8 cellular contexts compared by ENCODE assay signal in the genomic region with DNA sequence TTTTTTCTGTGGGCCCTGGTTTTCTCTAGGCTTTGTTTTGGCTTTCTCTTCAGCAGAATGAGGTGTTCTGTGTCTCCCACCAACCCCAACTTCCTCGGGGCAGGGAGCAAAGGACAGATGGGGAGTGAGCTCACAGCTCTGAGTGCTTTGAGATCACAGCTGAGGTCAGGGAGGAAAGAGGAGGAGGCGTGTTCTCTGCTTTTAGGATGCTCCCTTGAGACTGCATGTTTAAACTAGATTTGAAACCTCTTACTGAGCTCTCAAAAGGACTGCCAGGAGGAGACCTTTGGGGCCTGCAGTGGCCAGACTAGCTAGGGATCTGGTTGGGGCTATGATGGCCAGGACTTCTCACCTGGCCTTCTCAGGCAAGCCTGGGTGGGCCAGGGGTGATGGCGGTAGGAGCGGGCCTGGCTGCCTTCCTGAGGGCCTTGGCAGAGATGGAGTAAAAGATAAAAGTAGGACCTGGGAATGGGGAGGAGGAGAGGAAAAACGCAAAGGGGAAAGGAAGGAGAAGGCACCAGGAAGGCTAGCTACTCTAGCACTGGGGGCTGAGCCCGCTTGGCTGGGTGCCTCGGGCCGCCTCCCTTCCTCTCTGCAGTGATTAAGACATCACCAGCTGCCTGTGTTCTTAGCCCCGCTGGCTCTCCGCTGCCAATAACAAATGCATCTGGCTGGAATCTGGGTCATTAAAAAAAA.
DNase-seq lines count a peak whose midpoint lies in the region; ATAC-seq, FAIRE-seq and TF ChIP-seq lines count a peak whose summit lies in the region.

No MANE protein-coding gene starts in this region.

- H2BK15ac ChIP-seq in neuronal stem cell (ENCODE audit: low read length): no peak overlapping the region

- H2AFZ ChIP-seq in neuronal stem cell (ENCODE audit: low read length): no peak overlapping the region

- H2AK5ac ChIP-seq in neuronal stem cell (ENCODE audit: low read depth, low read length): no peak overlapping the region

- H3K14ac ChIP-seq in neuronal stem cell (ENCODE audit: low read length): no peak overlapping the region

- no peaks in the 10 kb centered on the region for H3K79me1 ChIP-seq in neuronal stem cell (ENCODE audit: low read depth, low read length)

- no peak overlapping the region for H3K18ac ChIP-seq in neuronal stem cell (ENCODE audit: low read length)

- H2BK120ac ChIP-seq in neuronal stem cell (ENCODE audit: low read depth, low read length): no peak overlapping the region

- H3K36me3 ChIP-seq in prostate gland (no peaks in the 10 kb centered on the region), neuronal stem cell (replicated peaks in 1 of 2; ENCODE audit: control insufficient read depth in 2 of 2, insufficient read depth in 2 of 2, low read length in 2 of 2) (no peaks in the 10 kb centered on the region)

- H2BK5ac ChIP-seq in neuronal stem cell (ENCODE audit: low read length): no peak overlapping the region

- TF ChIP-seq CTCF in epithelial cell of esophagus (IDR thresholded peaks at IDR 0.05; ENCODE audit: insufficient read depth, low read depth, low read length, missing control alignments) (no peak), prostate gland (IDR thresholded peaks at IDR 0.05) (no peak)

- no peak overlapping the region for H3K4ac ChIP-seq in neuronal stem cell (ENCODE audit: low read length)

- WGBS in prostate gland: 21% methylated on average over 10 of the region's 10 CpGs
- no CpG with 5 or more reads among the region's 10 CpGs for WGBS in neuronal stem cell (ENCODE audit: extremely low coverage in 2 of 2, insufficient read length in 2 of 2, insufficient replicate concordance in 1 of 2), 2 donors

- H3K4me1 ChIP-seq in prostate gland (replicated peaks) (peaks cover 26% of the 10 kb centered on the region), neuronal stem cell (ENCODE audit: control insufficient read depth in 2 of 2, insufficient read depth in 1 of 2, low read depth in 1 of 2, low read length in 2 of 2) (peaks cover 24 to 32% of the 10 kb centered on the region in 2 donors)

- H2BK12ac ChIP-seq in neuronal stem cell (ENCODE audit: low read length): no peak overlapping the region

- no peak for FAIRE-seq in H54 (lab: Jason Lieb, UNC)

- no peak overlapping the region for H3K4me2 ChIP-seq in neuronal stem cell (ENCODE audit: insufficient read depth, low read length, poor library complexity, severe bottlenecking)

- no peak overlapping the region for H3K23ac ChIP-seq in neuronal stem cell (ENCODE audit: low read depth, low read length, poor library complexity)

- TF ChIP-seq POLR2A in prostate gland (IDR thresholded peaks at IDR 0.05): no peak
- TF ChIP-seq POLR2A in H54 (IDR thresholded peaks at IDR 0.05; ENCODE audit: low read depth, low read length): no peak

- peak overlapping the region; percentile 59 to 60 for H3K27ac ChIP-seq in prostate gland
- H3K27ac ChIP-seq in neuronal stem cell (replicated peaks; ENCODE audit: low read length): no peak overlapping the region

- intact Hi-C loops in prostate gland (cut with DNase I): no loop called here

- H3K9me3 ChIP-seq in prostate gland (no peaks in the 10 kb centered on the region), neuronal stem cell (replicated peaks in 1 of 2; ENCODE audit: control insufficient read depth in 2 of 2, insufficient read depth in 1 of 2, low read depth in 1 of 2, low read length in 2 of 2) (no peaks in the 10 kb centered on the region)

- no peaks in the 10 kb centered on the region for H3K27me3 ChIP-seq in prostate gland (replicated peaks; ENCODE audit: insufficient read depth)
- H3K27me3 ChIP-seq in neuronal stem cell (ENCODE audit: control insufficient read depth in 3 of 3, insufficient read depth in 3 of 3, low read depth in 1 of 3, low read length in 3 of 3): no peaks in the 10 kb centered on the region

- no peak overlapping the region for H3K9ac ChIP-seq in neuronal stem cell (ENCODE audit: low read depth, low read length, poor library complexity)

- H3K4me3 ChIP-seq in epithelial cell of esophagus (ENCODE audit: low read length) (no peak overlapping the region), prostate gland (no peak overlapping the region), neuronal stem cell (ENCODE audit: low read length in 2 of 2) (no peak overlapping the region)

- no peak overlapping the region for H4K8ac ChIP-seq in neuronal stem cell (ENCODE audit: low read depth, low read length)

- ATAC-seq in HG03159 (IDR thresholded peaks at IDR 0.05; ENCODE audit: unreplicated experiment): no peak

- no peak overlapping the region for H4K91ac ChIP-seq in neuronal stem cell (ENCODE audit: low read depth, low read length, poor library complexity)

- peak; percentile 82 for DNase-seq in DMS79 treated with DMSO at 0.1 percent for 48 hours (lab: John Stamatoyannopoulos, UW)
- peak; percentile 29 for DNase-seq in NCI-H345 treated with DMSO at 0.1 percent for 48 hours (lab: John Stamatoyannopoulos, UW; ENCODE audit: unreplicated experiment)
- peak; percentile 84 for DNase-seq in epithelial cell of esophagus (ENCODE audit: low read depth)
- peak; percentile 77 for DNase-seq in prostate gland (ENCODE audit: low spot score)
- no peak for DNase-seq in H54 (ENCODE audit: insufficient read length, low spot score)
- DNase-seq in ecto neural progenitor cell (ENCODE audit: low spot score): no peak
- DNase-seq in neuronal stem cell (ENCODE audit: low spot score): no peak

Comparison
In these comparisons a context has a peak if more than half of its experiments do, and no peak if none do; other contexts are left out.
1. DNase-seq: peak in DMS79 treated with DMSO at 0.1 percent for 48 hours (single experiment), NCI-H345 treated with DMSO at 0.1 percent for 48 hours (single experiment), epithelial cell of esophagus (single experiment) and prostate gland (single experiment); none in H54 (single experiment), ecto neural progenitor cell (single experiment) and neuronal stem cell (single experiment).